In genomic region chr2:48781366-48781765, GRCh38 we compare ENCODE assay signal across 26 cellular contexts. TPM values are rescaled to one million over a fixed set of nuclear protein-coding genes. Genes with fewer than 3 reads are reported as not detected.
"Had no signal": no experiment of that assay in that cellular context is flagged by ENCODE, and none has a peak within 500 bp of the region (broad histone marks: within the 10 kb centered on the region; RNA-seq: fewer than 3 reads in every experiment).

No MANE protein-coding gene starts in this region.

- H3K4me3 ChIP-seq: hepatocyte, pancreas, prostate gland, smooth muscle cell had no signal

- H2AFZ ChIP-seq: hepatocyte had no signal

- H3K4me1 ChIP-seq: pancreas, prostate gland had no signal

- H3K27me3 ChIP-seq: hepatocyte, pancreas had no signal

- DNase-seq: activated CD4-positive, alpha-beta T cell treated with anti-CD3 and anti-CD28 coated beads, Interleukin-2, amount 50 U/mL, for 1 hour; activated CD8-positive, alpha-beta T cell treated with anti-CD3 and anti-CD28 coated beads for 36 hours; activated naive CD8-positive, alpha-beta T cell treated with anti-CD3 and anti-CD28 coated beads, Interleukin-2, amount 50 U/mL, for 24 hours; activated T-cell treated with anti-CD3 and anti-CD28 coated beads, Interleukin-2, amount 50 U/mL, for 48 hours; amygdala; caudate nucleus; endodermal cell; glutamatergic neuron; islet precursor cell; left cardiac atrium; midbrain; naive thymus-derived CD4-positive, alpha-beta T cell; nucleus accumbens; pancreas; stimulated activated CD4-positive, alpha-beta T cell treated with anti-CD3 and anti-CD28 coated beads, Interleukin-1b, Interleukin-23, amount 100 ng/mL, for 48 hours; stimulated activated CD4-positive, alpha-beta T cell treated with anti-CD3 and anti-CD28 coated beads, Interleukin-4, amount 100 ng/mL, for 4 hours; stimulated activated CD8-positive, alpha-beta memory T cell treated with anti-CD3 and anti-CD28 coated beads, Interleukin-4, amount 100 ng/mL, for 48 hours; stimulated activated naive CD8-positive, alpha-beta T cell treated with anti-CD3 and anti-CD28 coated beads, Interleukin-15, amount 100 ng/mL, for 72 hours; substantia nigra had no signal

- H3K4me2 ChIP-seq: hepatocyte, smooth muscle cell had no signal

- H3K9me3 ChIP-seq: pancreas, prostate gland had no signal

- ATAC-seq: activated CD8-positive, alpha-beta T cell treated with anti-CD3 and anti-CD28 coated beads for 36 hours; activated naive CD8-positive, alpha-beta T cell treated with anti-CD3 and anti-CD28 coated beads, Interleukin-2, amount 50 U/mL, for 24 hours; esophagus mucosa; left cardiac atrium; naive thymus-derived CD4-positive, alpha-beta T cell; pancreas; stimulated activated naive CD8-positive, alpha-beta T cell treated with anti-CD3 and anti-CD28 coated beads, Interleukin-15, amount 100 ng/mL, for 72 hours; WTC11 had no signal

- H3K27ac ChIP-seq: hepatocyte, pancreas, prostate gland had no signal

- H3K36me3 ChIP-seq: pancreas, prostate gland had no signal

RNA-seq across cellular contexts. Expression of gene LHCGR, which starts 25.8 kb away (rescaled TPM):
- total RNA-seq: activated CD8-positive, alpha-beta T cell treated with anti-CD3 and anti-CD28 coated beads for 36 hours; activated T-helper 2 cell treated with anti-CD3 and anti-CD28 coated beads, Interferon-gamma antibody, Interleukin-2, Interleukin-4, amounts not matched to agents 10 μg/mL and 5 μg/mL and 100 μg/mL, durations not matched to agents 14 hours and 24 hours and 36 hours; endodermal cell; esophagus mucosa; hepatocyte; liver; naive thymus-derived CD4-positive, alpha-beta T cell; pancreas; smooth muscle cell had no signal
- polyA plus RNA-seq: liver; naive thymus-derived CD4-positive, alpha-beta T cell; pancreas; smooth muscle cell had no signal
